Comparison of ENCODE assay signal across 1 cellular context in genomic region chr14:22981090-22982012, GRCh38.
TF ChIP-seq lines count a peak whose summit lies in the region.

No MANE protein-coding gene starts in this region.

TF ChIP-seq in K562, 482 proteins besides CTCF, POLR2A, EP300 and RAD21:
- TF ChIP-seq ZFP30 (CRISPR knock-in tag; IDR thresholded peaks at IDR 0.05; ENCODE audit: borderline replicate concordance) (no peak), RFX7 (CRISPR knock-in tag; IDR thresholded peaks at IDR 0.05) (no peak), POLR2G (IDR thresholded peaks at IDR 0.05; ENCODE audit: low read depth, low read length) (0 out of 2 replicates have a peak, but pooled peaks have one; percentile 8), ZNF764 (CRISPR knock-in tag; IDR thresholded peaks at IDR 0.05; ENCODE audit: low read depth) (no peak), PCBP1 (IDR thresholded peaks at IDR 0.05; ENCODE audit: low read depth, low read length, poor library complexity, severe bottlenecking) (peak; percentile 57), RBM34 (IDR thresholded peaks at IDR 0.05; ENCODE audit: borderline replicate concordance, insufficient read depth, low read length) (0 out of 2 replicates have a peak, but pooled peaks have one; percentile 24), CREB3 (tag; conservative IDR thresholded peaks at IDR 0.05; ENCODE audit: low read depth) (no peak)
TF ChIP-seq in K562: peak in this region for 3.
